Comparison of ENCODE assay signal across 10 cellular contexts in the genomic region with DNA sequence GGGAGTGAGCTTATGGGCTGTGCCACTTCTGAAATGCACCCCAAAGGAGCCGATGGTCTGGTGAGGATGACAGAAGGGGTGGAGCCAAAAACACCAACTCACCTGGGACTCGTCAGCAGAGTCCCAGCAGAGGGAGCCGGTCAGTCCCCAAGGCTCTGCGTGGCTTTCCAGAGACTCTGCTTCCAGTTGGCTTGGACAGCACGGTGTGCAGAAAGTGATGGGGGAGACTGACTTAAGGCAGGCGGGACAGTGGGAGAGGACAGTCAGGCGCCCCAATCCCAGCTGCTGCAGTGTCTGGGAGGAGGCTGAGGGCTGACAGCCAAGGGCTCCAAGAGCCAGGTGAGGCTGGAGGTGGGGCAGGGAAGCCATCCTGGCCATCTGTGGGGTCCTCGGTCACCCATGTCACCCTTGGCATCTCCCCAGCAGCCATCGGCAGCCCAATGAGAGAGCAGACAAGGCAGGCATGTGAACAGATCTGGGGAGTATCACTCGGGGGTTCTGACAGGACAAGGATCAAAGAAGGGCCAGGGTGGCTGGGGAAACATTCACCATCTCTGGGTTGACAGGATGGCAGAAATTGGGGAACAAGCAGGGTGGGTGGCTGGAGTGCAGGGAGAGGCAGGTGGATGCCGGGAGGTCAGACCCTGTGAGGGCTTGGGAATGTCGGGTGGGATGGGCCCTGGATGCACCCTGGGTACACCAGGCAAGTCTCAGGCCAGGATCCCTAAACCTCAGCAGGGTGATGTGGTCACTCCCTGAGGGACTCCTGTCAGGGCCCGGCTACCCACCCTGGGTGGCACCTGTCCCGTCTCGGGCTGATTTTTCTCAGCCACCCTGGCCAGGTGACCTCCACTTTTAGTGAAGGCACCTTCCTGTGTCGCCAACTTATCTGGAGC.
DNase-seq lines count a peak whose midpoint lies in the region; ATAC-seq and TF ChIP-seq lines count a peak whose summit lies in the region.
"Had no signal": no experiment of that assay in that cellular context is flagged by ENCODE, and none has a peak within 500 bp of the region (broad histone marks: within the 10 kb centered on the region; RNA-seq: fewer than 3 reads in every experiment).

No MANE protein-coding gene starts in this region.

- H3K4me3 ChIP-seq in retinal pigment epithelial cell (ENCODE audit: low read length) = no peak overlapping the region
- H3K4me3 ChIP-seq: heart right ventricle had no signal

- H3K4me3 Mint-ChIP-seq in effector memory CD8-positive, alpha-beta T cell = no peak overlapping the region
- no peak overlapping the region for H3K4me3 Mint-ChIP-seq in T-helper 2 cell treated with Interferon-gamma antibody and Interleukin-4, amounts not matched to agents 5 μg/mL and 100 μg/mL, for 36 hours
- H3K4me3 Mint-ChIP-seq: CD4-positive, CD25-positive, alpha-beta regulatory T cell had no signal

- peaks cover 4% of the 10 kb centered on the region for H3K36me3 Mint-ChIP-seq in effector memory CD8-positive, alpha-beta T cell (ENCODE audit: insufficient read depth)
- H3K36me3 Mint-ChIP-seq in T-helper 2 cell treated with Interferon-gamma antibody and Interleukin-4, amounts not matched to agents 5 μg/mL and 100 μg/mL, for 36 hours (ENCODE audit: low read depth) = no peaks in the 10 kb centered on the region

- H3K4me1 Mint-ChIP-seq in effector memory CD8-positive, alpha-beta T cell (ENCODE audit: low read depth in 2 of 2) = peaks cover 13 to 44% of the 10 kb centered on the region in 2 donors
- H3K4me1 Mint-ChIP-seq in T-helper 2 cell treated with Interferon-gamma antibody and Interleukin-4, amounts not matched to agents 5 μg/mL and 100 μg/mL, for 36 hours (ENCODE audit: low read depth) = no peaks in the 10 kb centered on the region

- TF ChIP-seq CTCF in retinal pigment epithelial cell (conservative IDR thresholded peaks at IDR 0.05; ENCODE audit: low read depth, low read length) = peak; percentile 57

- DNase-seq in activated CD4-positive, alpha-beta T cell treated with anti-CD3 and anti-CD28 coated beads for 48 hours = peak; percentile 25
- DNase-seq in activated CD4-positive, alpha-beta T cell treated with anti-CD3 and anti-CD28 coated beads for 1 hour = no peak
- DNase-seq in NCI-H345 (lab: John Stamatoyannopoulos, UW) (peak; percentile 4), retinal pigment epithelial cell (ENCODE audit: low read depth) (no peak), C1 segment of cervical spinal cord (lab: John Stamatoyannopoulos, UW) (no peak)
- DNase-seq in effector memory CD8-positive, alpha-beta T cell = no peak
- no peak for DNase-seq in T-helper 2 cell treated with Interferon-gamma antibody and Interleukin-4, amounts not matched to agents 5 μg/mL and 100 μg/mL, for 36 hours (ENCODE audit: low spot score)
- DNase-seq: heart right ventricle had no signal

- H3K27ac Mint-ChIP-seq in effector memory CD8-positive, alpha-beta T cell = peak overlapping the region; percentile 81 to 84
- H3K27ac Mint-ChIP-seq in T-helper 2 cell treated with Interferon-gamma antibody and Interleukin-4, amounts not matched to agents 5 μg/mL and 100 μg/mL, for 36 hours = no peak overlapping the region

- H3K9me3 Mint-ChIP-seq in effector memory CD8-positive, alpha-beta T cell = no peaks in the 10 kb centered on the region
- no peaks in the 10 kb centered on the region for H3K9me3 Mint-ChIP-seq in T-helper 2 cell treated with Interferon-gamma antibody and Interleukin-4, amounts not matched to agents 5 μg/mL and 100 μg/mL, for 36 hours

- no peaks in the 10 kb centered on the region for H3K27me3 Mint-ChIP-seq in effector memory CD8-positive, alpha-beta T cell
- peaks cover 3% of the 10 kb centered on the region for H3K27me3 Mint-ChIP-seq in T-helper 2 cell treated with Interferon-gamma antibody and Interleukin-4, amounts not matched to agents 5 μg/mL and 100 μg/mL, for 36 hours (ENCODE audit: low read depth)
- H3K27me3 Mint-ChIP-seq: CD4-positive, CD25-positive, alpha-beta regulatory T cell had no signal

- no peak for ATAC-seq in effector memory CD8-positive, alpha-beta T cell (replicated peaks)
- ATAC-seq in GM21723 (IDR thresholded peaks at IDR 0.05; ENCODE audit: unreplicated experiment) = no peak

Comparison
In these comparisons a context has a peak if more than half of its experiments do, and no peak if none do; other contexts are left out.
1. DNase-seq: peak in activated CD4-positive, alpha-beta T cell treated with anti-CD3 and anti-CD28 coated beads for 48 hours (single experiment) and NCI-H345 (single experiment); none in activated CD4-positive, alpha-beta T cell treated with anti-CD3 and anti-CD28 coated beads for 1 hour (single experiment), effector memory CD8-positive, alpha-beta T cell (0 of 3), retinal pigment epithelial cell (single experiment), T-helper 2 cell treated with Interferon-gamma antibody and Interleukin-4, amounts not matched to agents 5 μg/mL and 100 μg/mL, for 36 hours (single experiment) and C1 segment of cervical spinal cord (0 of 14).